ENCODE assay signal across 25 cellular contexts in genomic region chr17:45965741-45966140, GRCh38. TPM values are rescaled to one million over a fixed set of nuclear protein-coding genes. Genes with fewer than 3 reads are reported as not detected.
"Had no signal": no experiment of that assay in that cellular context is flagged by ENCODE, and none has a peak within 500 bp of the region (broad histone marks: within the 10 kb centered on the region; RNA-seq: fewer than 3 reads in every experiment).

No MANE protein-coding gene starts in this region.

- H3K4me3 Mint-ChIP-seq: activated naive CD4-positive, alpha-beta T cell treated with anti-CD3 and anti-CD28 coated beads, Interleukin-2, amount 10 ng/mL, durations not matched to agents 7 days and 5 days; activated naive CD8-positive, alpha-beta T cell treated with anti-CD3 and anti-CD28 coated beads, Interleukin-2, amount 10 ng/mL, durations not matched to agents 7 days and 5 days; mesothelial cell of epicardium; naive B cell; T-helper 1 cell treated with Interleukin-12 subunit alpha and Interleukin-12 subunit beta and Interleukin-4 antibody, amounts not matched to agents 30 μg/mL and 1 μg/mL, for 36 hours had no signal

- H3K9me3 Mint-ChIP-seq: activated naive CD4-positive, alpha-beta T cell treated with anti-CD3 and anti-CD28 coated beads, Interleukin-2, amount 10 ng/mL, durations not matched to agents 7 days and 5 days; T-helper 1 cell treated with Interleukin-12 subunit alpha and Interleukin-12 subunit beta and Interleukin-4 antibody, amounts not matched to agents 30 μg/mL and 1 μg/mL, for 36 hours had no signal

- H3K4me1 Mint-ChIP-seq: activated naive CD4-positive, alpha-beta T cell treated with anti-CD3 and anti-CD28 coated beads, Interleukin-2, amount 10 ng/mL, durations not matched to agents 7 days and 5 days; activated naive CD8-positive, alpha-beta T cell treated with anti-CD3 and anti-CD28 coated beads, Interleukin-2, amount 10 ng/mL, durations not matched to agents 7 days and 5 days; naive B cell had no signal

- ATAC-seq: gastroesophageal sphincter, right cardiac atrium had no signal

- DNase-seq: activated CD4-positive, alpha-beta T cell treated with anti-CD3 and anti-CD28 coated beads for 4 hours; activated CD4-positive, alpha-beta T cell treated with anti-CD3 and anti-CD28 coated beads, Interleukin-2, amount 50 U/mL, for 48 hours; activated CD8-positive, alpha-beta memory T cell treated with anti-CD3 and anti-CD28 coated beads for 24 hours; activated effector memory CD4-positive, alpha-beta T cell treated with anti-CD3 and anti-CD28 coated beads, Interleukin-2, amount 50 U/mL, for 16 hours; activated naive CD4-positive, alpha-beta T cell treated with anti-CD3 and anti-CD28 coated beads, Interleukin-2, amount 10 ng/mL, durations not matched to agents 7 days and 5 days; activated naive CD8-positive, alpha-beta T cell treated with anti-CD3 and anti-CD28 coated beads, Interleukin-2, amount 10 ng/mL, durations not matched to agents 7 days and 5 days; brain microvascular endothelial cell; dermis blood vessel endothelial cell; effector CD4-positive, alpha-beta T cell; islet precursor cell; naive B cell; ovary; right cardiac atrium; spleen; stimulated activated naive CD4-positive, alpha-beta T cell; T-helper 9 cell had no signal

- H3K4me3 ChIP-seq: ascending aorta, gastroesophageal sphincter, hepatocyte, ovary, prostate gland, spleen, tibial nerve had no signal

- H3K27ac Mint-ChIP-seq: activated naive CD4-positive, alpha-beta T cell treated with anti-CD3 and anti-CD28 coated beads, Interleukin-2, amount 10 ng/mL, durations not matched to agents 7 days and 5 days; activated naive CD8-positive, alpha-beta T cell treated with anti-CD3 and anti-CD28 coated beads, Interleukin-2, amount 10 ng/mL, durations not matched to agents 7 days and 5 days; mesothelial cell of epicardium; naive B cell; T-helper 1 cell treated with Interleukin-12 subunit alpha and Interleukin-12 subunit beta and Interleukin-4 antibody, amounts not matched to agents 30 μg/mL and 1 μg/mL, for 36 hours had no signal

- H3K36me3 Mint-ChIP-seq: activated naive CD4-positive, alpha-beta T cell treated with anti-CD3 and anti-CD28 coated beads, Interleukin-2, amount 10 ng/mL, durations not matched to agents 7 days and 5 days; activated naive CD8-positive, alpha-beta T cell treated with anti-CD3 and anti-CD28 coated beads, Interleukin-2, amount 10 ng/mL, durations not matched to agents 7 days and 5 days; mesothelial cell of epicardium had no signal

RNA-seq across cellular contexts. Expression of gene STH, which starts 33.3 kb away (rescaled TPM):
- total RNA-seq: activated naive CD8-positive, alpha-beta T cell treated with anti-CD3 and anti-CD28 coated beads, Interleukin-2, amount 10 ng/mL, durations not matched to agents 7 days and 5 days; ascending aorta; dermis blood vessel endothelial cell; gastroesophageal sphincter; hepatocyte; liver; mesothelial cell of epicardium; ovary; prostate gland; right cardiac atrium; spleen; tibial nerve; ureter had no signal
